In the genomic region with DNA sequence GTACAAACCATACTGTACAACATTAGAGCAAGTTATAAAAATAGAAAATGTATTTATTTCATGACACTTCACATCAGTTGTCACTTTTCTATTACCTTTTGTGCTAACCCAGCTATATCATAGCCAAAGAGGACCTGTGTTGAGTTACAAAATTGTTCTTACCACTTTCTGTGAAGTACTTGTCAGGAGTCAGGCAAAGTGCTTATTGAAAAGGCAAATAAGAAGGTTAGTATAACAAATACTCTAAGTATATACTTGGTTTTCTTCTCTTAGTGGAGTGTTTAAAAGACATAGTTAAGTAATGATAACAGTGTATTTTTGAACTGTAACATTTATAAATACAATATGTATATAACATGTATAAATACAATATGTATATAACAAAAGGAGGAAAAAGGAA, we compare ENCODE assay signal across 30 cellular contexts.
"Had no signal": no experiment of that assay in that cellular context is flagged by ENCODE, and none has a peak within 500 bp of the region (broad histone marks: within the 10 kb centered on the region; RNA-seq: fewer than 3 reads in every experiment).

No MANE protein-coding gene starts in this region.

- ATAC-seq: activated CD8-positive, alpha-beta memory T cell treated with anti-CD3 and anti-CD28 coated beads, Interleukin-2, amount 10 ng/mL, durations not matched to agents 7 days and 5 days; activated CD8-positive, alpha-beta T cell treated with anti-CD3 and anti-CD28 coated beads, Interleukin-2, amount 10 ng/mL, durations not matched to agents 7 days and 5 days; body of pancreas; esophagus mucosa; gastrocnemius medialis; heart left ventricle had no signal

- H3K4me1 ChIP-seq: adrenal gland, gastrocnemius medialis had no signal

- H3K9me3 ChIP-seq: adrenal gland, body of pancreas, gastrocnemius medialis, heart left ventricle had no signal

- H3K27me3 ChIP-seq: adrenal gland, body of pancreas, dorsolateral prefrontal cortex, gastrocnemius medialis, heart left ventricle had no signal

- H3K27ac ChIP-seq: adrenal gland, body of pancreas, coronary artery, dorsolateral prefrontal cortex, gastrocnemius medialis, heart left ventricle had no signal

- H3K4me3 ChIP-seq: adrenal gland, body of pancreas, coronary artery, dorsolateral prefrontal cortex, gastrocnemius medialis, heart left ventricle had no signal

- DNase-seq: activated CD4-positive, alpha-beta memory T cell treated with anti-CD3 and anti-CD28 coated beads for 36 hours; activated CD4-positive, alpha-beta T cell treated with anti-CD3 and anti-CD28 coated beads for 36 hours; activated CD4-positive, alpha-beta T cell treated with anti-CD3 and anti-CD28 coated beads, Interleukin-2, amount 10 ng/mL, durations not matched to agents 24 days and 14 days; activated CD4-positive, CD25-positive, alpha-beta regulatory T cell; activated CD4-positive, CD25-positive, alpha-beta regulatory T cell treated with anti-CD3 and anti-CD28 coated beads, Interleukin-2, amount 50 U/mL, for 72 hours; activated CD8-positive, alpha-beta memory T cell treated with anti-CD3 and anti-CD28 coated beads, Interleukin-2, amount 10 ng/mL, durations not matched to agents 7 days and 5 days; activated CD8-positive, alpha-beta memory T cell treated with anti-CD3 and anti-CD28 coated beads, Interleukin-2, amount 50 U/mL, for 4 hours; activated CD8-positive, alpha-beta T cell treated with anti-CD3 and anti-CD28 coated beads, Interleukin-2, amount 10 ng/mL, durations not matched to agents 7 days and 5 days; activated effector memory CD4-positive, alpha-beta T cell treated with anti-CD3 and anti-CD28 coated beads, Interleukin-2, amount 50 U/mL, for 16 hours; activated naive CD4-positive, alpha-beta T cell treated with anti-CD3 and anti-CD28 coated beads for 36 hours; activated naive CD8-positive, alpha-beta T cell treated with anti-CD3 and anti-CD28 coated beads for 36 hours; activated naive CD8-positive, alpha-beta T cell treated with anti-CD3 and anti-CD28 coated beads, Interleukin-2, amount 50 U/mL, for 24 hours; activated T-cell treated with anti-CD3 and anti-CD28 coated beads, Interleukin-2, amount 50 U/mL, for 1 hour; activated T-cell treated with anti-CD3 and anti-CD28 coated beads, Interleukin-2, amount 50 U/mL, for 48 hours; adrenal gland; amygdala; aorta; body of pancreas; central memory CD4-positive, alpha-beta T cell; cerebellar nuclear complex; dorsolateral prefrontal cortex; effector memory CD4-positive, alpha-beta T cell; endodermal cell; foreskin fibroblast; gastrocnemius medialis; glutamatergic neuron; heart left ventricle; T-helper 2 cell had no signal

- H3K36me3 ChIP-seq: adrenal gland, gastrocnemius medialis, heart left ventricle had no signal
